In genomic region chr12:77120695-77121094, GRCh38 we compare ENCODE assay signal across 19 cellular contexts. TPM values are rescaled to one million over a fixed set of nuclear protein-coding genes. Genes with fewer than 3 reads are reported as not detected.
A peak's percentile ranks its signal among the peaks of the same experiment; 100 is the strongest.
DNase-seq lines count a peak whose midpoint lies in the region; ATAC-seq and TF ChIP-seq lines count a peak whose summit lies in the region.
"Had no signal": no experiment of that assay in that cellular context is flagged by ENCODE, and none has a peak within 500 bp of the region (broad histone marks: within the 10 kb centered on the region; RNA-seq: fewer than 3 reads in every experiment).

No MANE protein-coding gene starts in this region.

- DNase-seq in AG10803 (ENCODE audit: low read depth) (peak; percentile 64), NCI-H1105 treated with DMSO at 0.1 percent for 48 hours (lab: John Stamatoyannopoulos, UW) (peak; percentile 66), mammary epithelial cell (peak; percentile 42), glomerular endothelial cell (ENCODE audit: extremely low read depth, low read depth, low spot score) (peak; percentile 55), tibial artery (no peak), NCI-H1092 treated with DMSO at 0.1 percent for 48 hours (lab: John Stamatoyannopoulos, UW) (no peak)
- DNase-seq: activated CD4-positive, alpha-beta T cell treated with anti-CD3 and anti-CD28 coated beads for 36 hours; activated naive CD8-positive, alpha-beta T cell treated with anti-CD3 and anti-CD28 coated beads for 36 hours; Calu3; cortex of kidney; immature natural killer cell; NCI-H187 treated with DMSO at 0.1 percent for 48 hours; NCI-H69 had no signal

- H3K4me3 ChIP-seq in AG10803 (ENCODE audit: low read length) (no peak overlapping the region), mammary epithelial cell (replicated peaks in 1 of 3; ENCODE audit: insufficient read depth in 1 of 3, low read depth in 2 of 3, low read length in 3 of 3) (no peak overlapping the region), tibial artery (no peak overlapping the region)
- H3K4me3 ChIP-seq: gastroesophageal sphincter, HAP-1 had no signal

- H3K4me1 ChIP-seq in mammary epithelial cell (ENCODE audit: insufficient read depth, low read length): peaks cover 39% of the 10 kb centered on the region
- H3K4me1 ChIP-seq in tibial artery: no peaks in the 10 kb centered on the region
- H3K4me1 ChIP-seq: gastroesophageal sphincter, HAP-1 had no signal

- H3K27me3 ChIP-seq in mammary epithelial cell (ENCODE audit: insufficient read depth, low read length): no peaks in the 10 kb centered on the region
- no peaks in the 10 kb centered on the region for H3K27me3 ChIP-seq in tibial artery

- TF ChIP-seq CTCF in AG10803 (conservative IDR thresholded peaks at IDR 0.05; ENCODE audit: low read length) (no peak), mammary epithelial cell (conservative IDR thresholded peaks at IDR 0.05 in 1 of 2, IDR thresholded peaks at IDR 0.05 in 1 of 2; ENCODE audit: extremely low read depth in 1 of 2, insufficient read depth in 1 of 2, low read depth in 1 of 2, low read length in 2 of 2) (no peak), tibial artery (IDR thresholded peaks at IDR 0.05) (no peak)

- H3K9me3 ChIP-seq in mammary epithelial cell (replicated peaks; ENCODE audit: insufficient read depth, low read length) (no peaks in the 10 kb centered on the region), tibial artery (no peaks in the 10 kb centered on the region)
- H3K9me3 ChIP-seq: gastroesophageal sphincter, HAP-1 had no signal

- peak overlapping the region; percentile 34 for H3K4me2 ChIP-seq in mammary epithelial cell (ENCODE audit: insufficient read depth, low read depth, low read length)
- H3K4me2 ChIP-seq: KMS-11 had no signal

- CTCF ChIA-PET in mammary epithelial cell (lab: Charles Lee; ENCODE audit: low non-redundant PET): interaction anchor here (0.6 kb wide), 1 partner anchor 110 kb away, joined by 3 read pairs; no protein-coding TSS in a partner anchor

- H3K36me3 ChIP-seq in mammary epithelial cell (ENCODE audit: insufficient read depth, low read length): no peaks in the 10 kb centered on the region
- no peaks in the 10 kb centered on the region for H3K36me3 ChIP-seq in tibial artery
- H3K36me3 ChIP-seq: gastroesophageal sphincter, HAP-1 had no signal

- in situ Hi-C loops in mammary epithelial cell (cut with MboI; ENCODE audit: low sequenced_read_pairs in 2 of 2): loop anchor here in 1 of 2 donors (5.0 kb wide), 1 partner anchor 53 kb away; the partner anchor contains the start of gene E2F7

- dilution Hi-C loops in mammary epithelial cell (cut with HindIII; ENCODE audit: low sequenced_read_pairs): no loop called here

- intact Hi-C loops in mammary epithelial cell (cut with micrococcal nuclease): no loop called here
- intact Hi-C loops in tibial artery (cut with DNase I; ENCODE audit: low total_unique reads): no loop called here

- no peak for ATAC-seq in GM21723 (IDR thresholded peaks at IDR 0.05; ENCODE audit: unreplicated experiment)
- ATAC-seq in GM21515 (IDR thresholded peaks at IDR 0.05; ENCODE audit: unreplicated experiment): no peak
- ATAC-seq: activated CD4-positive, alpha-beta T cell treated with anti-CD3 and anti-CD28 coated beads for 36 hours; gastroesophageal sphincter; Right ventricle myocardium inferior had no signal

- peak overlapping the region; percentile 92 for H3K27ac ChIP-seq in mammary epithelial cell (ENCODE audit: insufficient read depth, low read depth, low read length)
- no peak overlapping the region for H3K27ac ChIP-seq in tibial artery
- H3K27ac ChIP-seq: gastroesophageal sphincter, KMS-11 had no signal

- no peaks in the 10 kb centered on the region for H3K79me2 ChIP-seq in mammary epithelial cell (ENCODE audit: insufficient read depth, low read length)

- H2AFZ ChIP-seq in mammary epithelial cell (ENCODE audit: low read depth, low read length): no peak overlapping the region

- no TSS peak for BruUV-seq in mammary epithelial cell (replicated peaks; lab: Mats Ljungman, UMichigan)

- peak overlapping the region; percentile 22 for H3K9ac ChIP-seq in mammary epithelial cell (ENCODE audit: insufficient read depth, low read length)
- H3K9ac ChIP-seq: KMS-11 had no signal

- no peaks in the 10 kb centered on the region for H4K20me1 ChIP-seq in mammary epithelial cell (ENCODE audit: insufficient read depth, low read length)

RNA-seq across cellular contexts. Expression of gene E2F7, which starts 55.3 kb away (rescaled TPM):
- total RNA-seq in mammary epithelial cell (10 to 100 TPM in 1 of 2 donors, 1 to 10 TPM in 1; 5.7 to 35.4 TPM), glomerular endothelial cell (20.1 and 26.3 TPM in 2 replicates)
- polyA plus RNA-seq in mammary epithelial cell: 11.9 TPM
- 18.5 TPM for polyA minus RNA-seq in mammary epithelial cell

Comparison
In these comparisons a context has a peak if more than half of its experiments do, and no peak if none do; other contexts are left out.
1. DNase-seq: peak in AG10803 (single experiment), NCI-H1105 treated with DMSO at 0.1 percent for 48 hours (single experiment), mammary epithelial cell (single experiment) and glomerular endothelial cell (single experiment); none in tibial artery (0 of 2) and NCI-H1092 treated with DMSO at 0.1 percent for 48 hours (single experiment).